18 cellular contexts compared by ENCODE assay signal in the genomic region with DNA sequence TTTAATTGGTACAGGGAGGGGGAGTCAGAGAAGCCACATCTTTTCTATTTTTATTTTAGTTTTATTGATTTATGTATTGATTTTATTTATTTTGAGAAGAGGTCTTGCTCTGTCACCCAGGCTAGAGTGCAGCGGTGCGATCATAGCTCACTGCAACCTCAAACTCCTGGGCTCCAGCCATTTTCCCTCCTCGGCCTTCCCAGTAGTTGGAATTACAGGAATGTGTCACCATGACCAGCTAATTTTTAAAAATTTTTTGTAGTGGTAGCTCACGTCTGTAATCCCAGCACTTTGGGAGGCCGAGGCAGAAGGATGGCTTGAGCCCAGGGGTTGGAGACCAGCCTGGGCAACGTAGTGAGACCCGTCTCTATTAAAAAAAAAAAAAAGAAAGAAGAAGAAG. TPM values are rescaled to one million over a fixed set of nuclear protein-coding genes. Genes with fewer than 3 reads are reported as not detected.
"Had no signal": no experiment of that assay in that cellular context is flagged by ENCODE, and none has a peak within 500 bp of the region (broad histone marks: within the 10 kb centered on the region; RNA-seq: fewer than 3 reads in every experiment).

No MANE protein-coding gene starts in this region.

- H3K27ac Mint-ChIP-seq: T-helper 1 cell treated with Interleukin-12 subunit alpha and Interleukin-12 subunit beta and Interleukin-4 antibody, amounts not matched to agents 30 μg/mL and 1 μg/mL, for 36 hours had no signal

- H3K9me3 ChIP-seq: esophagus muscularis mucosa, left lung, right lobe of liver, stomach, thoracic aorta, upper lobe of right lung had no signal

- H3K27me3 ChIP-seq: right lobe of liver, upper lobe of right lung had no signal

- H3K4me3 Mint-ChIP-seq: neural crest cell; T-helper 1 cell treated with Interleukin-12 subunit alpha and Interleukin-12 subunit beta and Interleukin-4 antibody, amounts not matched to agents 30 μg/mL and 1 μg/mL, for 36 hours had no signal

- H3K9me3 Mint-ChIP-seq: neural crest cell; T-helper 1 cell treated with Interleukin-12 subunit alpha and Interleukin-12 subunit beta and Interleukin-4 antibody, amounts not matched to agents 30 μg/mL and 1 μg/mL, for 36 hours had no signal

- DNase-seq: activated CD4-positive, alpha-beta T cell treated with anti-CD3 and anti-CD28 coated beads, Interleukin-2, amount 50 U/mL, for 48 hours; activated naive CD4-positive, alpha-beta T cell treated with anti-CD3 and anti-CD28 coated beads, Interleukin-2, amount 50 U/mL, for 16 hours; caudate nucleus; foreskin melanocyte; right lobe of liver; stomach; upper lobe of right lung; WERI-Rb-1 had no signal

- H3K4me3 ChIP-seq: coronary artery, esophagus muscularis mucosa, left lung, right lobe of liver, stomach, thoracic aorta, upper lobe of right lung had no signal

- H3K36me3 ChIP-seq: esophagus muscularis mucosa, right lobe of liver, thoracic aorta, upper lobe of right lung, WERI-Rb-1 had no signal

- H3K27ac ChIP-seq: coronary artery, esophagus muscularis mucosa, left lung, right lobe of liver, stomach, thoracic aorta, upper lobe of right lung, WERI-Rb-1 had no signal

- ATAC-seq: left lung, upper lobe of right lung had no signal

RNA-seq across cellular contexts. Expression of a gene that starts 7.8 kb away (rescaled TPM):
- total RNA-seq: esophagus muscularis mucosa, left lung, mesenteric fat pad, neural crest cell, osteocyte, pulmonary artery endothelial cell, right lobe of liver, stomach, thoracic aorta, upper lobe of right lung had no signal
- polyA plus RNA-seq: adipose tissue, stomach had no signal

RNA-seq across cellular contexts. Expression of a gene that starts 26.2 kb away (rescaled TPM):
- total RNA-seq: mesenteric fat pad, thoracic aorta had no signal
